9 cellular contexts compared by ENCODE assay signal in the genomic region with DNA sequence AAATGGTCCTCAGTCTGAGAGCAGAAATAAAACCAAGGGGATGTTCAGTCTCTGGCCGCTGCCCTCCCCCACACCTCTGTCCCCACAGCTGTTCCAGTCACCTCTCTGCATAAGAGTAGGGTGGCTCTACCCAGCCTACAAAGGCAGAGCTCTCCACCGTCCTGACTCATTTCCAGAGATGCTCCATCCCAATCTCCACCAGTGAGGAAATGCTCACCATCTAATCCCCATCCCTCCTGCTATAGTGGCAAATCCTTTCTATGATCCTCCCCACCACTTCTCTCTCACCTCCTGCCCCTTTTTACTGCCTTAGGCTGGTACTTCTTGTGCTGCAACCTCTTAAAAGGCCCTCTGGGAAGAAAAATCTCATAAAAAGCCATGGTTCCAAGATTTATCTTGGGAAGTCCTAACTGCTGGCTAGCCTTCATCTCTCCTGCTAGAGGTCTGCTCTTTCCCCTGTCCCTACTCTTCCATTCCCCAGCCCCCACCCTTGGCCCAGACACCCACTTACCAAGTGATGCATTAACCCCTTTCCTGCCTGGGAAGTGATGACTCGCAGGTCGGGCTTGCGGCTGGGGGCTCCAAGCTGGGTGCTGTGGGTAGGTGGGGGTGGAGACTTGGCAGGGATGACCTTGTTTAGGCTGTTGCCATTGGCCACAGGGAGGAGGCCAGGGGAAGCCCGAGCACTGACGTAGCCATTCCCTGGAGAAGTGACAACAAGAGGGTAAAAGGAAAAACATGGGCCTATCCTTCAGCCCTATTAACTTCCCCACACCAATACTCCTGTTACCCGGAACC. TPM values are rescaled to one million over a fixed set of nuclear protein-coding genes. Genes with fewer than 3 reads are reported as not detected.
DNase-seq lines count a peak whose midpoint lies in the region; ATAC-seq and TF ChIP-seq lines count a peak whose summit lies in the region.
"Had no signal": no experiment of that assay in that cellular context is flagged by ENCODE, and none has a peak within 500 bp of the region (broad histone marks: within the 10 kb centered on the region; RNA-seq: fewer than 3 reads in every experiment).

No MANE protein-coding gene starts in this region.

- H3K36me3 ChIP-seq in MG63: peaks cover 88% of the 10 kb centered on the region
- H3K36me3 ChIP-seq in endodermal cell (ENCODE audit: control insufficient read depth, insufficient read depth, low read length): peaks cover 34% of the 10 kb centered on the region
- H3K36me3 ChIP-seq in rectal smooth muscle tissue (ENCODE audit: control insufficient read depth, insufficient read depth, low read length): peaks cover 61% of the 10 kb centered on the region

- peaks cover 97% of the 10 kb centered on the region for H3K36me3 Mint-ChIP-seq in CD4-positive, alpha-beta T cell (ENCODE audit: low read depth)
- peaks cover 54% of the 10 kb centered on the region for H3K36me3 Mint-ChIP-seq in endodermal cell (ENCODE audit: low read depth)

- H3K9me3 Mint-ChIP-seq in CD4-positive, alpha-beta T cell: no peaks in the 10 kb centered on the region
- no peaks in the 10 kb centered on the region for H3K9me3 Mint-ChIP-seq in endodermal cell

- TF ChIP-seq CTCF in CD4-positive, alpha-beta T cell (IDR thresholded peaks at IDR 0.05): no peak
- TF ChIP-seq CTCF in endodermal cell (conservative IDR thresholded peaks at IDR 0.05) (no peak), GM10248 (IDR thresholded peaks at IDR 0.05; ENCODE audit: control extremely low read depth, extremely low read depth, low read depth, missing control alignments) (no peak)

- no peak overlapping the region for H3K4me3 ChIP-seq in MG63
- H3K4me3 ChIP-seq in endodermal cell (ENCODE audit: low read length): no peak overlapping the region
- no peak overlapping the region for H3K4me3 ChIP-seq in rectal smooth muscle tissue (ENCODE audit: low read length)

- H3K4me1 ChIP-seq in endodermal cell (ENCODE audit: control insufficient read depth, insufficient read depth, low read length) (peaks cover 7% of the 10 kb centered on the region), rectal smooth muscle tissue (ENCODE audit: control insufficient read depth, insufficient read depth, low read length) (peaks cover 37% of the 10 kb centered on the region)

- POLR2A ChIA-PET in CD4-positive, alpha-beta T cell (lab: Charles Lee): interaction anchor here (1.4 to 1.5 kb wide), 2 partner anchors 13 to 24 kb away, joined by 3 to 6 read pairs; a partner anchor contains a TSS
- POLR2A ChIA-PET in GM10248 (lab: Yijun Ruan, JAX): interaction anchor here (1.4 kb wide), 1 partner anchor 9 kb away, joined by 3 read pairs; no protein-coding TSS in a partner anchor

- DNase-seq in CD4-positive, alpha-beta T cell: no peak
- peak; percentile 97 for DNase-seq in MG63
- DNase-seq in endodermal cell: peak; percentile 91
- DNase-seq in GM10248 (ENCODE audit: extremely low spot score): no peak
- DNase-seq in OCI-M1 (lab: John Stamatoyannopoulos, UW): no peak
- no peak for DNase-seq in hepatic stellate cell (ENCODE audit: low spot score)
- DNase-seq: NCI-H69 had no signal

- no peaks in the 10 kb centered on the region for H3K27me3 ChIP-seq in CD4-positive, alpha-beta T cell (ENCODE audit: control insufficient read depth, insufficient read depth, low read length)
- H3K27me3 ChIP-seq in MG63 (no peaks in the 10 kb centered on the region), endodermal cell (ENCODE audit: control insufficient read depth, insufficient read depth, low read length, poor library complexity, severe bottlenecking) (no peaks in the 10 kb centered on the region), rectal smooth muscle tissue (ENCODE audit: control insufficient read depth, insufficient read depth, low read length) (no peaks in the 10 kb centered on the region)

- intact Hi-C loops in CD4-positive, alpha-beta T cell (cut with DNase I, micrococcal nuclease): loop anchor here in 1 of 2 experiments (2.0 kb wide), 1 partner anchor 18 kb away; no protein-coding TSS in a partner anchor

- H3K9me3 ChIP-seq in CD4-positive, alpha-beta T cell (ENCODE audit: control insufficient read depth, low read length): no peaks in the 10 kb centered on the region
- no peaks in the 10 kb centered on the region for H3K9me3 ChIP-seq in MG63
- no peaks in the 10 kb centered on the region for H3K9me3 ChIP-seq in endodermal cell (ENCODE audit: control insufficient read depth, low read length)

- 50 to 63% methylated on average over 2 to 8 of the region's 8 CpGs for WGBS in endodermal cell (ENCODE audit: insufficient coverage in 1 of 2, insufficient read length in 1 of 2), 2 experiments

- no peak overlapping the region for H3K27ac ChIP-seq in CD4-positive, alpha-beta T cell (ENCODE audit: low read depth, low read length)
- H3K27ac ChIP-seq in endodermal cell (ENCODE audit: low read depth, low read length) (no peak overlapping the region), rectal smooth muscle tissue (ENCODE audit: low read depth, low read length) (peak overlapping the region; percentile 96)

- H3K27ac Mint-ChIP-seq in CD4-positive, alpha-beta T cell: peak overlapping the region; percentile 39
- peak overlapping the region; percentile 22 for H3K27ac Mint-ChIP-seq in endodermal cell

- H3K4me3 Mint-ChIP-seq in CD4-positive, alpha-beta T cell: no peak overlapping the region
- no peak overlapping the region for H3K4me3 Mint-ChIP-seq in endodermal cell

- H3K4me1 Mint-ChIP-seq in CD4-positive, alpha-beta T cell (ENCODE audit: low read depth): peaks cover 24% of the 10 kb centered on the region
- H3K4me1 Mint-ChIP-seq in endodermal cell: peaks cover 15% of the 10 kb centered on the region

- H3K27me3 Mint-ChIP-seq in CD4-positive, alpha-beta T cell: no peaks in the 10 kb centered on the region
- no peaks in the 10 kb centered on the region for H3K27me3 Mint-ChIP-seq in endodermal cell (ENCODE audit: insufficient read depth)

- CTCF ChIA-PET in CD4-positive, alpha-beta T cell (lab: Charles Lee): interaction anchor here (0.5 kb wide), 1 partner anchor 72 kb away, joined by 3 read pairs; no protein-coding TSS in a partner anchor
- CTCF ChIA-PET in GM10248 (lab: Yijun Ruan, JAX): interaction anchor here (1.0 to 3.2 kb wide), 5 partner anchors 11 to 132 kb away, joined by 3 to 9 read pairs (median 7); a partner anchor contains a TSS

- no peak overlapping the region for H3K9ac ChIP-seq in endodermal cell (ENCODE audit: extremely low read depth, low read length, poor library complexity, severe bottlenecking)
- no peak overlapping the region for H3K9ac ChIP-seq in rectal smooth muscle tissue (ENCODE audit: low read length)

- no peak for ATAC-seq in CD4-positive, alpha-beta T cell (ENCODE audit: poor library complexity)
- ATAC-seq in HG03175 (IDR thresholded peaks at IDR 0.05; ENCODE audit: unreplicated experiment): no peak

RNA-seq across cellular contexts. Expression of a gene that starts 23.9 kb away (rescaled TPM):
- 100 to 1,000 TPM; 155 to 162 TPM for total RNA-seq in CD4-positive, alpha-beta T cell
- total RNA-seq in MG63 (2014; rRNA removed; shearing (Covaris generic); ENCODE audit: low replicate concordance): 3.4 and 11.7 TPM in 2 replicates
- total RNA-seq in endodermal cell: 10 to 100 TPM; 10.5 to 12.8 TPM
- 11.5 TPM for polyA plus RNA-seq in endodermal cell (2013, experiment 1 of 2)
- polyA plus RNA-seq in endodermal cell (2013, experiment 2 of 2): 11.3 TPM

Comparison
In these comparisons a context has a peak if more than half of its experiments do, and no peak if none do; other contexts are left out.
1. DNase-seq: peak in MG63 (single experiment) and endodermal cell (single experiment); none in CD4-positive, alpha-beta T cell (0 of 10), GM10248 (single experiment), OCI-M1 (single experiment) and hepatic stellate cell (single experiment).
2. RNA of a gene that starts 23.9 kb away (total RNA-seq): 155 to 162 TPM in CD4-positive, alpha-beta T cell; 10.5 to 12.8 TPM in endodermal cell and 3.4 to 11.7 TPM in MG63; every median in the first group is over 10 times any median in the second.